ENCODE assay signal across 13 cellular contexts in genomic region chr12:101743242-101743641, GRCh38. TPM values are rescaled to one million over a fixed set of nuclear protein-coding genes. Genes with fewer than 3 reads are reported as not detected.
DNase-seq lines count a peak whose midpoint lies in the region; ATAC-seq and TF ChIP-seq lines count a peak whose summit lies in the region.
"Had no signal": no experiment of that assay in that cellular context is flagged by ENCODE, and none has a peak within 500 bp of the region (broad histone marks: within the 10 kb centered on the region; RNA-seq: fewer than 3 reads in every experiment).

No MANE protein-coding gene starts in this region.

- CTCF ChIA-PET in WTC11 (lab: Charles Lee): interaction anchor here (1.5 kb wide), 1 partner anchor 16 kb away, joined by 8 read pairs; no protein-coding TSS in a partner anchor

- ATAC-seq in GM21390 (IDR thresholded peaks at IDR 0.05; ENCODE audit: unreplicated experiment) (peak; percentile 5), WTC11 (no peak), gastroesophageal sphincter (no peak), T-helper 17 cell (no peak)

- H4K20me1 ChIP-seq in osteoblast (ENCODE audit: insufficient read depth, low read length): no peaks in the 10 kb centered on the region

- no peak overlapping the region for H3K4me3 ChIP-seq in osteoblast (ENCODE audit: insufficient read depth, low read length)
- no peak overlapping the region for H3K4me3 ChIP-seq in gastroesophageal sphincter
- no peak overlapping the region for H3K4me3 ChIP-seq in coronary artery
- H3K4me3 ChIP-seq: sigmoid colon had no signal

- POLR2A ChIA-PET in WTC11 (lab: Charles Lee): no interaction called here

- H3K36me3 ChIP-seq in osteoblast (ENCODE audit: insufficient read depth, low read length): peaks cover 20% of the 10 kb centered on the region
- peaks cover 3 to 77% of the 10 kb centered on the region in 2 donors for H3K36me3 ChIP-seq in gastroesophageal sphincter

- TF ChIP-seq CTCF in WTC11 (IDR thresholded peaks at IDR 0.05) (no peak), osteoblast (IDR thresholded peaks at IDR 0.05; ENCODE audit: extremely low read depth, low read depth, low read length) (no peak), gastroesophageal sphincter (IDR thresholded peaks at IDR 0.05) (no peak), coronary artery (IDR thresholded peaks at IDR 0.05) (no peak)

- H3K4me3 Mint-ChIP-seq in WTC11: no peak overlapping the region
- H3K4me3 Mint-ChIP-seq in T-helper 17 cell: no peak overlapping the region

- no peaks in the 10 kb centered on the region for H3K27me3 Mint-ChIP-seq in WTC11 (ENCODE audit: low read depth)
- no peaks in the 10 kb centered on the region for H3K27me3 Mint-ChIP-seq in T-helper 17 cell

- peaks cover 8% of the 10 kb centered on the region; the same call in 1 of the 2 replicates for H3K36me3 Mint-ChIP-seq in WTC11
- peaks cover 3% of the 10 kb centered on the region for H3K36me3 Mint-ChIP-seq in T-helper 17 cell (ENCODE audit: low read depth)

- TF ChIP-seq POLR2A in gastroesophageal sphincter (IDR thresholded peaks at IDR 0.05): no peak

- H3K9me3 Mint-ChIP-seq in WTC11: no peaks in the 10 kb centered on the region
- H3K9me3 Mint-ChIP-seq: activated T-helper 2 cell treated with anti-CD3 and anti-CD28 coated beads, Interferon-gamma antibody, Interleukin-2, Interleukin-4, amounts not matched to agents 10 μg/mL and 5 μg/mL and 100 μg/mL, durations not matched to agents 14 hours and 24 hours and 36 hours had no signal

- H3K4me1 Mint-ChIP-seq in WTC11 (no peaks in the 10 kb centered on the region), T-helper 17 cell (peaks cover 5% of the 10 kb centered on the region)

- no peaks in the 10 kb centered on the region for H3K79me2 ChIP-seq in osteoblast (ENCODE audit: insufficient read depth, low read length)

- H3K27ac ChIP-seq in osteoblast (ENCODE audit: low read depth, low read length) (no peak overlapping the region), gastroesophageal sphincter (no peak overlapping the region), coronary artery (no peak overlapping the region)
- H3K27ac ChIP-seq: brain microvascular endothelial cell, sigmoid colon had no signal

- WGBS in gastroesophageal sphincter (ENCODE audit: low coverage in 1 of 2), 2 donors: 75 to 100% methylated on average over 1 of the region's 1 CpG

- TF ChIP-seq EP300 in gastroesophageal sphincter (IDR thresholded peaks at IDR 0.05): no peak

- H3K4me1 ChIP-seq in osteoblast (ENCODE audit: insufficient read depth, low read length) (no peaks in the 10 kb centered on the region), gastroesophageal sphincter (no peaks in the 10 kb centered on the region)
- H3K4me1 ChIP-seq: Caco-2, sigmoid colon had no signal

- H2AFZ ChIP-seq in osteoblast (ENCODE audit: low read length): no peak overlapping the region

- no peaks in the 10 kb centered on the region for H3K9me3 ChIP-seq in osteoblast (ENCODE audit: low read depth, low read length)
- H3K9me3 ChIP-seq in gastroesophageal sphincter: no peaks in the 10 kb centered on the region
- H3K9me3 ChIP-seq in T-helper 17 cell (ENCODE audit: control insufficient read depth, low read length, poor library complexity, severe bottlenecking): no peaks in the 10 kb centered on the region
- H3K9me3 ChIP-seq: sigmoid colon had no signal

- H3K27me3 ChIP-seq in osteoblast (ENCODE audit: insufficient read depth, low read length) (no peaks in the 10 kb centered on the region), gastroesophageal sphincter (no peaks in the 10 kb centered on the region)
- H3K27me3 ChIP-seq: brain microvascular endothelial cell, sigmoid colon had no signal

- H3K4me2 ChIP-seq in osteoblast (ENCODE audit: insufficient read depth, low read length): no peak overlapping the region

- H3K27ac Mint-ChIP-seq in WTC11 (0 out of 2 replicates have a peak overlapping the region, but pooled peaks have one; percentile 13), T-helper 17 cell (no peak overlapping the region)
- H3K27ac Mint-ChIP-seq: activated T-helper 2 cell treated with anti-CD3 and anti-CD28 coated beads, Interferon-gamma antibody, Interleukin-2, Interleukin-4, amounts not matched to agents 10 μg/mL and 5 μg/mL and 100 μg/mL, durations not matched to agents 14 hours and 24 hours and 36 hours had no signal

- peak; percentile 12 for DNase-seq in DMS79 (lab: John Stamatoyannopoulos, UW)
- no peak for DNase-seq in WTC11 (ENCODE audit: low spot score)
- peak; percentile 74 for DNase-seq in osteoblast (ENCODE audit: insufficient read length, low spot score, missing footprints)
- DNase-seq in coronary artery (ENCODE audit: low spot score): no peak
- no peak for DNase-seq in T-helper 17 cell
- DNase-seq: brain microvascular endothelial cell, Caco-2, glutamatergic neuron, sigmoid colon, SW 1271 had no signal

TF ChIP-seq in WTC11, 78 proteins besides CTCF, POLR2A, EP300 and RAD21:
- TF ChIP-seq ATF1 (CRISPR knock-in tag; IDR thresholded peaks at IDR 0.05) (no peak), ZNF263 (CRISPR knock-in tag; IDR thresholded peaks at IDR 0.05; ENCODE audit: low read depth) (no peak), ESRRA (CRISPR knock-in tag; IDR thresholded peaks at IDR 0.05; ENCODE audit: borderline replicate concordance) (no peak), NR2C2 (CRISPR knock-in tag; IDR thresholded peaks at IDR 0.05) (no peak), ZBTB21 (CRISPR knock-in tag; IDR thresholded peaks at IDR 0.05; ENCODE audit: borderline replicate concordance) (no peak), ZNF423 (CRISPR knock-in tag; IDR thresholded peaks at IDR 0.05) (no peak)

RNA-seq across cellular contexts. Expression of gene SYCP3, which starts 4.0 kb away (rescaled TPM):
- total RNA-seq in WTC11 (2021) (0.15 TPM in 1 of 3 replicates, not detected in the others), osteoblast (0.72 and 0.88 TPM in 2 replicates), gastroesophageal sphincter (under 1 TPM in 1 of 4 donors, not detected in 3; 0.13 TPM), T-helper 17 cell (under 1 TPM; 0.29 to 0.47 TPM)

RNA-seq across cellular contexts. Expression of gene CHPT1, which starts 45.8 kb away (rescaled TPM):
- total RNA-seq in WTC11 (2021): 17.6 to 19.8 TPM (median 19.1 TPM) in 3 replicates
- total RNA-seq in osteoblast: 24.6 and 32.7 TPM in 2 replicates
- total RNA-seq in gastroesophageal sphincter: 100 to 1,000 TPM in 1 of 4 donors, 10 to 100 TPM in 3; 47.3 to 130 (median 49.6) TPM
- total RNA-seq in T-helper 17 cell: 1 to 10 TPM; 6.2 to 8.3 TPM

Comparison
In these comparisons a context has a peak if more than half of its experiments do, and no peak if none do; other contexts are left out.
1. DNase-seq: peak in DMS79 (single experiment) and osteoblast (single experiment); none in WTC11 (single experiment), coronary artery (single experiment) and T-helper 17 cell (0 of 3).